In genomic region chr22:23915230-23915754, GRCh38 we compare ENCODE assay signal across 16 cellular contexts. TPM values are rescaled to one million over a fixed set of nuclear protein-coding genes. Genes with fewer than 3 reads are reported as not detected.
A peak's percentile ranks its signal among the peaks of the same experiment; 100 is the strongest.
DNase-seq lines count a peak whose midpoint lies in the region; ATAC-seq and TF ChIP-seq lines count a peak whose summit lies in the region.
"Had no signal": no experiment of that assay in that cellular context is flagged by ENCODE, and none has a peak within 500 bp of the region (broad histone marks: within the 10 kb centered on the region; RNA-seq: fewer than 3 reads in every experiment).

No MANE protein-coding gene starts in this region.

- H3K9ac ChIP-seq in trophoblast cell (ENCODE audit: low read length): no peak overlapping the region

- H3K4me3 ChIP-seq in esophagus muscularis mucosa: no peak overlapping the region
- no peak overlapping the region for H3K4me3 ChIP-seq in trophoblast cell (ENCODE audit: low read depth, low read length)
- no peak overlapping the region for H3K4me3 ChIP-seq in tibial nerve
- H3K4me3 ChIP-seq: upper lobe of right lung had no signal

- no peak overlapping the region for H2AK5ac ChIP-seq in trophoblast cell (ENCODE audit: low read length)

- no peak for TF ChIP-seq CTCF in esophagus muscularis mucosa (IDR thresholded peaks at IDR 0.05)
- no peak for TF ChIP-seq CTCF in tibial nerve (IDR thresholded peaks at IDR 0.05)

- H3K36me3 ChIP-seq in esophagus muscularis mucosa (peaks cover 0 to 11% (median 0%) of the 10 kb centered on the region in 4 donors), trophoblast cell (ENCODE audit: control insufficient read depth in 1 of 2, insufficient read depth in 2 of 2, low read length in 2 of 2) (no peaks in the 10 kb centered on the region), tibial nerve (no peaks in the 10 kb centered on the region)
- H3K36me3 ChIP-seq: upper lobe of right lung had no signal

- no peak overlapping the region for H3K18ac ChIP-seq in trophoblast cell (ENCODE audit: low read length)

- peaks cover 6% of the 10 kb centered on the region for H3K79me2 ChIP-seq in trophoblast cell (ENCODE audit: control insufficient read depth, insufficient read depth, low read length, poor library complexity)

- H2BK12ac ChIP-seq in trophoblast cell (ENCODE audit: low read length): no peak overlapping the region

- DNase-seq in NCI-H2171 treated with DMSO at 0.1 percent for 48 hours (lab: John Stamatoyannopoulos, UW) (peak; percentile 13), NCI-H2171 (lab: John Stamatoyannopoulos, UW) (no peak), NCI-H69 (lab: John Stamatoyannopoulos, UW) (peak; percentile 21), esophagus muscularis mucosa (ENCODE audit: extremely low spot score) (no peak), trophoblast cell (peak in 1 of 2 donors; percentile 0), tibial nerve (ENCODE audit: low spot score in 2 of 2) (no peak)
- DNase-seq in stimulated activated CD4-positive, alpha-beta T cell treated with anti-CD3 and anti-CD28 coated beads, Interleukin-2, amount 100 ng/mL, for 24 hours: no peak
- DNase-seq: 8988T; activated gamma-delta T cell; CD4-positive, alpha-beta T cell; DMS79; NCI-H1417; NCI-H2227 treated with DMSO at 0.1 percent for 48 hours; SHP77; upper lobe of right lung had no signal

- intact Hi-C loops in esophagus muscularis mucosa (cut with DNase I): no loop called here

- H3K4ac ChIP-seq in trophoblast cell (ENCODE audit: low read depth, low read length): no peak overlapping the region

- no peaks in the 10 kb centered on the region for H3K9me3 ChIP-seq in esophagus muscularis mucosa
- peaks cover 1% of the 10 kb centered on the region for H3K9me3 ChIP-seq in trophoblast cell (ENCODE audit: insufficient read depth, low read depth, low read length)
- no peaks in the 10 kb centered on the region for H3K9me3 ChIP-seq in tibial nerve
- H3K9me3 ChIP-seq: upper lobe of right lung had no signal

- peaks cover 5 to 17% (median 15%) of the 10 kb centered on the region in 4 donors for H3K4me1 ChIP-seq in esophagus muscularis mucosa
- peaks cover 0 to 9% of the 10 kb centered on the region in 2 experiments for H3K4me1 ChIP-seq in trophoblast cell (ENCODE audit: control insufficient read depth in 1 of 2, insufficient read depth in 2 of 2, low read length in 2 of 2)
- H3K4me1 ChIP-seq in tibial nerve: peaks cover 0 to 16% (median 4%) of the 10 kb centered on the region in 4 donors

- TF ChIP-seq EP300 in esophagus muscularis mucosa (IDR thresholded peaks at IDR 0.05) (no peak), tibial nerve (IDR thresholded peaks at IDR 0.05) (no peak)

- H3K14ac ChIP-seq in trophoblast cell (ENCODE audit: low read length): no peak overlapping the region

- peaks cover 6% of the 10 kb centered on the region for H3K79me1 ChIP-seq in trophoblast cell (ENCODE audit: low read length)

- no peak overlapping the region for H4K12ac ChIP-seq in trophoblast cell (ENCODE audit: low read depth, low read length)

- H4K8ac ChIP-seq in trophoblast cell (ENCODE audit: low read depth, low read length): no peak overlapping the region

- H3K27me3 ChIP-seq in esophagus muscularis mucosa: no peaks in the 10 kb centered on the region
- H3K27me3 ChIP-seq in trophoblast cell (ENCODE audit: insufficient read depth, low read length): no peaks in the 10 kb centered on the region
- no peaks in the 10 kb centered on the region for H3K27me3 ChIP-seq in tibial nerve
- H3K27me3 ChIP-seq: upper lobe of right lung had no signal

- no peak overlapping the region for H2BK120ac ChIP-seq in trophoblast cell (ENCODE audit: insufficient read depth, low read length, poor library complexity)

- H3K27ac ChIP-seq in esophagus muscularis mucosa (replicated peaks in 1 of 4) (peak overlapping the region in 3 of 4 donors; percentile 83 to 91 (median 86)), trophoblast cell (ENCODE audit: low read depth, low read length) (no peak overlapping the region), tibial nerve (peak overlapping the region in 1 of 4 donors; percentile 84)

- H3K4me2 ChIP-seq in trophoblast cell (ENCODE audit: low read length): no peak overlapping the region

- no peak for ATAC-seq in HG02840 (IDR thresholded peaks at IDR 0.05; ENCODE audit: low FRiP score, unreplicated experiment)
- ATAC-seq: upper lobe of right lung had no signal

- H2AFZ ChIP-seq in trophoblast cell (ENCODE audit: insufficient read depth, low read length, poor library complexity): no peak overlapping the region

- H4K91ac ChIP-seq in trophoblast cell (ENCODE audit: low read depth, low read length): peak overlapping the region; percentile 9

- TF ChIP-seq POLR2A in esophagus muscularis mucosa (IDR thresholded peaks at IDR 0.05; ENCODE audit: low read depth) (no peak), tibial nerve (IDR thresholded peaks at IDR 0.05) (no peak)

- H2BK5ac ChIP-seq in trophoblast cell (ENCODE audit: low read depth, low read length, poor library complexity): no peak overlapping the region

- 92% methylated on average over 3 of the region's 3 CpGs for WGBS in esophagus muscularis mucosa
- WGBS in trophoblast cell (ENCODE audit: extremely low coverage, insufficient coverage, insufficient read length): no CpG with 5 or more reads among the region's 3 CpGs
- 85 to 91% methylated on average over 3 of the region's 3 CpGs for WGBS in tibial nerve, 2 donors

- no peak overlapping the region for H3K23ac ChIP-seq in trophoblast cell (ENCODE audit: low read length)

RNA-seq across cellular contexts. Expression of gene MIF, which starts 21.1 kb away (rescaled TPM):
- total RNA-seq in esophagus muscularis mucosa (100 to 1,000 TPM; 158 to 372 (median 263) TPM), tibial nerve (100 to 1,000 TPM; 160 to 481 (median 281) TPM)
- 949 and 965 TPM in 2 replicates for polyA plus RNA-seq in trophoblast cell (2013)

RNA-seq across cellular contexts. Expression of gene GSTT2B, which starts 45.7 kb away (rescaled TPM):
- total RNA-seq in esophagus muscularis mucosa: 1 to 10 TPM in 3 of 4 donors, not detected in 1; 3.4 to 9.9 (median 7.5) TPM
- polyA plus RNA-seq in trophoblast cell (2013): 1.8 and 2.0 TPM in 2 replicates
- 10 to 100 TPM in 2 of 4 donors, 1 to 10 TPM in 1, under 1 TPM in 1; 0.66 to 17.8 (median 8.7) TPM for total RNA-seq in tibial nerve
- total RNA-seq: CD4-positive, alpha-beta T cell had no signal

RNA-seq across cellular contexts. Expression of gene DDTL, which starts 51.4 kb away (rescaled TPM):
- total RNA-seq in esophagus muscularis mucosa (1 to 10 TPM in 2 of 4 donors, under 1 TPM in 1, not detected in 1; 0.91 to 3.2 (median 2.2) TPM), tibial nerve (1 to 10 TPM in 3 of 4 donors, not detected in 1; 2.4 to 4.6 (median 3.3) TPM)
- 1.4 TPM in 2 replicates for polyA plus RNA-seq in trophoblast cell (2013)

RNA-seq across cellular contexts. Expression of gene SLC2A11, which starts 57.6 kb away (rescaled TPM):
- 10 to 100 TPM; 11.6 to 17.4 (median 15.3) TPM for total RNA-seq in esophagus muscularis mucosa
- polyA plus RNA-seq in trophoblast cell (2013): 13.0 and 13.3 TPM in 2 replicates
- total RNA-seq in tibial nerve: 10 to 100 TPM in 3 of 4 donors, 1 to 10 TPM in 1; 6.9 to 28.9 (median 13.4) TPM

RNA-seq across cellular contexts. Expression of gene DDT, which starts 58.9 kb away (rescaled TPM):
- total RNA-seq in esophagus muscularis mucosa: 100 to 1,000 TPM; 107 to 184 (median 153) TPM
- 191 and 192 TPM in 2 replicates for polyA plus RNA-seq in trophoblast cell (2013)
- total RNA-seq in tibial nerve: 100 to 1,000 TPM; 121 to 167 (median 131) TPM

Comparison
In these comparisons a context has a peak if more than half of its experiments do, and no peak if none do; other contexts are left out.
1. DNase-seq: peak in NCI-H2171 treated with DMSO at 0.1 percent for 48 hours (single experiment) and NCI-H69 (single experiment); none in NCI-H2171 (single experiment), esophagus muscularis mucosa (single experiment), tibial nerve (0 of 2) and stimulated activated CD4-positive, alpha-beta T cell treated with anti-CD3 and anti-CD28 coated beads, Interleukin-2, amount 100 ng/mL, for 24 hours (0 of 2).